ENCODE assay signal across 8 cellular contexts in genomic region chr12:58919271-58920101, GRCh38. TPM values are rescaled to one million over a fixed set of nuclear protein-coding genes. Genes with fewer than 3 reads are reported as not detected.
DNase-seq lines count a peak whose midpoint lies in the region; ATAC-seq and TF ChIP-seq lines count a peak whose summit lies in the region.

No MANE protein-coding gene starts in this region.

- H3K27me3 Mint-ChIP-seq in type B pancreatic cell = no peaks in the 10 kb centered on the region
- peaks cover 32% of the 10 kb centered on the region for H3K27me3 Mint-ChIP-seq in activated CD4-positive, alpha-beta T cell treated with anti-CD3 and anti-CD28 coated beads, Interleukin-2, amount 10 ng/mL, durations not matched to agents 7 days and 5 days

- no peaks in the 10 kb centered on the region for H3K4me1 ChIP-seq in BE2C

- TF ChIP-seq POLR2A in lower leg skin (IDR thresholded peaks at IDR 0.05) = no peak

- intact Hi-C loops in lower leg skin (cut with DNase I; ENCODE audit: low total_unique reads) = loop anchor here (10.0 kb wide), 1 partner anchor 135 kb away; no protein-coding TSS in a partner anchor

- H3K4me3 ChIP-seq in BE2C (ENCODE audit: low read depth, low read length) (peak overlapping the region; percentile 61), lower leg skin (ENCODE audit: low read depth, poor library complexity, severe bottlenecking) (peak overlapping the region; percentile 73)

- no peak for DNase-seq in BE2C
- DNase-seq in NCI-H345 treated with DMSO at 0.1 percent for 48 hours (lab: John Stamatoyannopoulos, UW; ENCODE audit: unreplicated experiment) = peak; percentile 73
- peak; percentile 65 to 74 for DNase-seq in dermis microvascular lymphatic vessel endothelial cell (ENCODE audit: low read depth in 2 of 2)
- peak in 1 of 2 donors; percentile 90 for DNase-seq in lower leg skin (ENCODE audit: low spot score in 2 of 2)
- DNase-seq in type B pancreatic cell (ENCODE audit: extremely low spot score, unreplicated experiment) = peak; percentile 69
- no peak for DNase-seq in stimulated activated naive CD4-positive, alpha-beta T cell (lab: John Stamatoyannopoulos, UW)
- no peak for DNase-seq in activated CD4-positive, alpha-beta T cell treated with anti-CD3 and anti-CD28 coated beads, Interleukin-2, amount 10 ng/mL, durations not matched to agents 7 days and 5 days

- H3K36me3 ChIP-seq in BE2C = no peaks in the 10 kb centered on the region

- peak; percentile 48 for ATAC-seq in GM21447 (IDR thresholded peaks at IDR 0.05; ENCODE audit: unreplicated experiment)

- no peaks in the 10 kb centered on the region for H3K36me3 Mint-ChIP-seq in type B pancreatic cell
- H3K36me3 Mint-ChIP-seq in activated CD4-positive, alpha-beta T cell treated with anti-CD3 and anti-CD28 coated beads, Interleukin-2, amount 10 ng/mL, durations not matched to agents 7 days and 5 days (ENCODE audit: low read depth) = no peaks in the 10 kb centered on the region

- no peaks in the 10 kb centered on the region for H3K9me3 Mint-ChIP-seq in type B pancreatic cell
- H3K9me3 Mint-ChIP-seq in activated CD4-positive, alpha-beta T cell treated with anti-CD3 and anti-CD28 coated beads, Interleukin-2, amount 10 ng/mL, durations not matched to agents 7 days and 5 days = no peaks in the 10 kb centered on the region

- CTCF ChIA-PET in activated CD4-positive, alpha-beta T cell treated with anti-CD3 and anti-CD28 coated beads, Interleukin-2, amount 10 ng/mL, durations not matched to agents 7 days and 5 days (lab: Charles Lee) = no interaction called here

- H3K27ac Mint-ChIP-seq in type B pancreatic cell = peak overlapping the region; percentile 87
- H3K27ac Mint-ChIP-seq in activated CD4-positive, alpha-beta T cell treated with anti-CD3 and anti-CD28 coated beads, Interleukin-2, amount 10 ng/mL, durations not matched to agents 7 days and 5 days = no peak overlapping the region

- H3K4me1 Mint-ChIP-seq in type B pancreatic cell (ENCODE audit: unreplicated experiment) = peaks cover 37% of the 10 kb centered on the region
- H3K4me1 Mint-ChIP-seq in activated CD4-positive, alpha-beta T cell treated with anti-CD3 and anti-CD28 coated beads, Interleukin-2, amount 10 ng/mL, durations not matched to agents 7 days and 5 days = peaks cover 5% of the 10 kb centered on the region

- POLR2A ChIA-PET in activated CD4-positive, alpha-beta T cell treated with anti-CD3 and anti-CD28 coated beads, Interleukin-2, amount 10 ng/mL, durations not matched to agents 7 days and 5 days (lab: Charles Lee) = no interaction called here

- TF ChIP-seq CTCF in BE2C (IDR thresholded peaks at IDR 0.05; ENCODE audit: low read depth, low read length) = no peak
- no peak for TF ChIP-seq CTCF in lower leg skin (IDR thresholded peaks at IDR 0.05)
- TF ChIP-seq CTCF in type B pancreatic cell (conservative IDR thresholded peaks at IDR 0.05) = no peak

- H3K27me3 ChIP-seq in BE2C = peaks cover 17% of the 10 kb centered on the region

- no peaks in the 10 kb centered on the region for H3K9me3 ChIP-seq in BE2C

- H3K4me3 Mint-ChIP-seq in type B pancreatic cell = peak overlapping the region; percentile 91
- no peak overlapping the region for H3K4me3 Mint-ChIP-seq in activated CD4-positive, alpha-beta T cell treated with anti-CD3 and anti-CD28 coated beads, Interleukin-2, amount 10 ng/mL, durations not matched to agents 7 days and 5 days

- WGBS in lower leg skin, 2 donors = 1 to 2% methylated on average over 34 to 47 of the region's 49 CpGs

RNA-seq across cellular contexts. Expression of gene LRIG3, which starts 0.8 kb away (rescaled TPM):
- polyA plus RNA-seq in BE2C (2012; ENCODE audit: insufficient read depth, insufficient read length, low read depth) = not detected
- total RNA-seq in dermis microvascular lymphatic vessel endothelial cell (24.5 and 33.0 TPM in 2 replicates), lower leg skin (100 to 1,000 TPM in 3 of 4 donors, 10 to 100 TPM in 1; 87.7 to 134 (median 117) TPM), type B pancreatic cell (ENCODE audit: low replicate concordance) (32.4 and 51.4 TPM in 2 replicates)
- total RNA-seq in activated CD4-positive, alpha-beta T cell treated with anti-CD3 and anti-CD28 coated beads, Interleukin-2, amount 10 ng/mL, durations not matched to agents 7 days and 5 days = not detected

Comparison
In these comparisons a context has a peak if more than half of its experiments do, and no peak if none do; other contexts are left out.
1. DNase-seq: peak in NCI-H345 treated with DMSO at 0.1 percent for 48 hours (single experiment), dermis microvascular lymphatic vessel endothelial cell (2 of 2) and type B pancreatic cell (single experiment); none in BE2C (single experiment), stimulated activated naive CD4-positive, alpha-beta T cell (0 of 6) and activated CD4-positive, alpha-beta T cell treated with anti-CD3 and anti-CD28 coated beads, Interleukin-2, amount 10 ng/mL, durations not matched to agents 7 days and 5 days (single experiment).
2. RNA of gene LRIG3, which starts 0.8 kb away (total RNA-seq): 87.7 to 134 TPM in lower leg skin, 32.4 to 51.4 TPM in type B pancreatic cell and 24.5 to 33.0 TPM in dermis microvascular lymphatic vessel endothelial cell; not detected in activated CD4-positive, alpha-beta T cell treated with anti-CD3 and anti-CD28 coated beads, Interleukin-2, amount 10 ng/mL, durations not matched to agents 7 days and 5 days; every median in the first group is over 10 times any median in the second.